ENCODE assay signal across 23 cellular contexts in the genomic region with DNA sequence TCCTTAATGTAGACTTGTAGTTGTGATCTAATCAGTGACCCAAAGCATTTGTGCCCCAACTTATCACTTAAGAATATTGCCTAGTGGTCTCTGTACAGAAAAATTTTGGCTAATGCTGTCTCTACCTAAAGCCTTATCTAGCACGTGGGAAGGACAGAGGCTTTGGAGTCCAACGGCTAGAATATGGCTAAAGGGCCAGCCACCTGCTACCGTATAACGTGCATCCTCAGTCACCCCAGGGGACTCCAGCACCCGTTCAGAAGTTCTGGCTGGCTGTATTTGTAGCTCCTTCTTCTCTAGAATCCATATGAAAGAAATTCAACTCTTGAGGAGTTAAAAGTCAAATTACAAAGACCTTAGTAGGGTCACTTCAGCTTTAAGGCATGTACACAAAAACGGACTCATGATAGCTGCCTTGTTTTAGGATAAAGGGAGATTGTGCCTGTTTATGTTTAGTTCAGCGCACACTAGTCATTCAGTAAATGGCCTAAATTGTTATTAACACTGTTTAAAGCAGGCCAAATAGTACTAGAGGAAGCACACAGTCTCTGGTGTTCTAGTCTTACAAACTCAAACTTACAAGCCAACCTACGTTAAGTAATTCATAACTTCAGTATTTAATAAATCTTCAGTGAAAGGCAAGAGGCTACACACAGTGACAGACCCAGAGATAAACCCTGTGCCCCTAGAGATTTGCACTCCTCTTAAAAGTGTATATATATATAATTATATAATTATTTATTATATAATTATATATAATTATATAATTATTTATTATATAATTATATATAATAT.
DNase-seq lines count a peak whose midpoint lies in the region; ATAC-seq and TF ChIP-seq lines count a peak whose summit lies in the region.
"Had no signal": no experiment of that assay in that cellular context is flagged by ENCODE, and none has a peak within 500 bp of the region (broad histone marks: within the 10 kb centered on the region; RNA-seq: fewer than 3 reads in every experiment).

No MANE protein-coding gene starts in this region.

- H3K79me2 ChIP-seq in OCI-LY1 (ENCODE audit: insufficient read depth, low read length): no peaks in the 10 kb centered on the region
- H3K79me2 ChIP-seq in neural progenitor cell (ENCODE audit: low read depth): no peaks in the 10 kb centered on the region

- H2AFZ ChIP-seq in OCI-LY1 (ENCODE audit: low read length): peak overlapping the region; percentile 75; the same call in 1 of the 2 replicates
- no peak overlapping the region for H2AFZ ChIP-seq in neural progenitor cell (replicated peaks)

- H3K27me3 ChIP-seq in OCI-LY1 (ENCODE audit: insufficient read depth, low read length) (no peaks in the 10 kb centered on the region), neural progenitor cell (no peaks in the 10 kb centered on the region)
- H3K27me3 ChIP-seq: heart right ventricle had no signal

- no peaks in the 10 kb centered on the region for H3K4me1 Mint-ChIP-seq in activated CD8-positive, alpha-beta memory T cell treated with anti-CD3 and anti-CD28 coated beads, Interleukin-2, amount 10 ng/mL, durations not matched to agents 7 days and 5 days
- H3K4me1 Mint-ChIP-seq in neural progenitor cell: peaks cover 6% of the 10 kb centered on the region
- H3K4me1 Mint-ChIP-seq: activated B cell treated with CpG ODN at 0.5 μM for 24 hours; activated CD4-positive, alpha-beta memory T cell treated with anti-CD3 and anti-CD28 coated beads, Interleukin-2, amount 10 ng/mL, durations not matched to agents 7 days and 5 days; CD4-positive, CD25-positive, alpha-beta regulatory T cell had no signal

- H3K9me3 ChIP-seq in OCI-LY1 (ENCODE audit: low read length) (no peaks in the 10 kb centered on the region), neural progenitor cell (ENCODE audit: low read depth) (no peaks in the 10 kb centered on the region)
- H3K9me3 ChIP-seq: heart right ventricle had no signal

- H3K4me2 ChIP-seq in OCI-LY1 (ENCODE audit: low read length): no peak overlapping the region
- no peak overlapping the region for H3K4me2 ChIP-seq in neural progenitor cell

- H3K4me1 ChIP-seq in OCI-LY1 (ENCODE audit: insufficient read depth, low read length, severe bottlenecking) (peaks cover 19% of the 10 kb centered on the region), neural progenitor cell (no peaks in the 10 kb centered on the region)

- no peak for TF ChIP-seq POLR2A in NB4 (IDR thresholded peaks at IDR 0.05; ENCODE audit: extremely low read depth, insufficient read length)

- H3K4me3 Mint-ChIP-seq in activated CD8-positive, alpha-beta memory T cell treated with anti-CD3 and anti-CD28 coated beads, Interleukin-2, amount 10 ng/mL, durations not matched to agents 7 days and 5 days: no peak overlapping the region
- no peak overlapping the region for H3K4me3 Mint-ChIP-seq in neural progenitor cell
- H3K4me3 Mint-ChIP-seq: activated B cell treated with CpG ODN at 0.5 μM for 24 hours; activated CD4-positive, alpha-beta memory T cell treated with anti-CD3 and anti-CD28 coated beads, Interleukin-2, amount 10 ng/mL, durations not matched to agents 7 days and 5 days; activated T-cell treated with anti-CD3 and anti-CD28 coated beads, Interleukin-2, amount 50 U/mL, for 24 hours; CD4-positive, CD25-positive, alpha-beta regulatory T cell; neural crest cell had no signal

- TF ChIP-seq CTCF in NB4 (IDR thresholded peaks at IDR 0.05; ENCODE audit: low read depth, low read length) (no peak), OCI-LY1 (IDR thresholded peaks at IDR 0.05; ENCODE audit: low read length) (no peak), neural progenitor cell (IDR thresholded peaks at IDR 0.05) (no peak)

- DNase-seq in activated CD8-positive, alpha-beta memory T cell treated with anti-CD3 and anti-CD28 coated beads, Interleukin-2, amount 10 ng/mL, durations not matched to agents 7 days and 5 days: no peak
- DNase-seq in activated CD8-positive, alpha-beta memory T cell treated with anti-CD3 and anti-CD28 coated beads for 24 hours: no peak
- DNase-seq in NB4 (ENCODE audit: low read depth) (peak; percentile 26), neural progenitor cell (ENCODE audit: low spot score) (peak; percentile 12), NCI-H510A (lab: John Stamatoyannopoulos, UW) (no peak), epidermal melanocyte (ENCODE audit: insufficient read length, low spot score) (no peak)
- no peak for DNase-seq in activated CD8-positive, alpha-beta memory T cell treated with anti-CD3 and anti-CD28 coated beads, Interleukin-2, amount 50 U/mL, for 48 hours
- DNase-seq: activated B cell treated with CpG ODN at 0.5 μM for 24 hours; activated CD4-positive, alpha-beta memory T cell treated with anti-CD3 and anti-CD28 coated beads, Interleukin-2, amount 10 ng/mL, durations not matched to agents 7 days and 5 days; activated T-cell treated with anti-CD3 and anti-CD28 coated beads, Interleukin-2, amount 50 U/mL, for 24 hours; effector CD4-positive, alpha-beta T cell; erythroblast; heart right ventricle; mammary epithelial cell; NCI-H1694; NCI-H446 treated with DMSO at 0.1 percent for 48 hours; OCI-M1; SW 1271; trophoblast cell had no signal

- CTCF ChIA-PET in activated CD8-positive, alpha-beta memory T cell treated with anti-CD3 and anti-CD28 coated beads, Interleukin-2, amount 10 ng/mL, durations not matched to agents 7 days and 5 days (lab: Charles Lee): no interaction called here

- H3F3A ChIP-seq in OCI-LY1 (ENCODE audit: insufficient read depth, low read length) (0 out of 2 replicates have a peak, but pooled peaks cover 3% of the 10 kb centered on the region), neural progenitor cell (ENCODE audit: low read depth) (peaks cover 18% of the 10 kb centered on the region)

- H3K9ac ChIP-seq in OCI-LY1 (ENCODE audit: low read length) (no peak overlapping the region), neural progenitor cell (no peak overlapping the region)

- no peaks in the 10 kb centered on the region for H3K27me3 Mint-ChIP-seq in activated CD8-positive, alpha-beta memory T cell treated with anti-CD3 and anti-CD28 coated beads, Interleukin-2, amount 10 ng/mL, durations not matched to agents 7 days and 5 days
- H3K27me3 Mint-ChIP-seq in neural progenitor cell (ENCODE audit: insufficient read depth, low read depth): no peaks in the 10 kb centered on the region
- H3K27me3 Mint-ChIP-seq: activated B cell treated with CpG ODN at 0.5 μM for 24 hours; activated CD4-positive, alpha-beta memory T cell treated with anti-CD3 and anti-CD28 coated beads, Interleukin-2, amount 10 ng/mL, durations not matched to agents 7 days and 5 days; activated T-cell treated with anti-CD3 and anti-CD28 coated beads, Interleukin-2, amount 50 U/mL, for 24 hours; CD4-positive, CD25-positive, alpha-beta regulatory T cell had no signal

- H3K36me3 Mint-ChIP-seq in activated CD8-positive, alpha-beta memory T cell treated with anti-CD3 and anti-CD28 coated beads, Interleukin-2, amount 10 ng/mL, durations not matched to agents 7 days and 5 days: no peaks in the 10 kb centered on the region
- H3K36me3 Mint-ChIP-seq in neural progenitor cell: peaks cover 4% of the 10 kb centered on the region
- H3K36me3 Mint-ChIP-seq: CD4-positive, CD25-positive, alpha-beta regulatory T cell had no signal

- H4K20me1 ChIP-seq in OCI-LY1 (ENCODE audit: insufficient read depth, low read length) (no peaks in the 10 kb centered on the region), neural progenitor cell (ENCODE audit: low read depth) (peaks cover 6% of the 10 kb centered on the region)

- ATAC-seq in activated CD8-positive, alpha-beta memory T cell treated with anti-CD3 and anti-CD28 coated beads, Interleukin-2, amount 10 ng/mL, durations not matched to agents 7 days and 5 days: peak; percentile 9
- ATAC-seq: heart right ventricle had no signal

- H3K36me3 ChIP-seq in OCI-LY1 (ENCODE audit: insufficient read depth, low read length) (no peaks in the 10 kb centered on the region), neural progenitor cell (no peaks in the 10 kb centered on the region)
- H3K36me3 ChIP-seq: heart right ventricle had no signal

- H3K9me3 Mint-ChIP-seq in activated CD8-positive, alpha-beta memory T cell treated with anti-CD3 and anti-CD28 coated beads, Interleukin-2, amount 10 ng/mL, durations not matched to agents 7 days and 5 days (ENCODE audit: low read depth): no peaks in the 10 kb centered on the region
- no peaks in the 10 kb centered on the region for H3K9me3 Mint-ChIP-seq in neural progenitor cell
- H3K9me3 Mint-ChIP-seq: activated B cell treated with CpG ODN at 0.5 μM for 24 hours; activated CD4-positive, alpha-beta memory T cell treated with anti-CD3 and anti-CD28 coated beads, Interleukin-2, amount 10 ng/mL, durations not matched to agents 7 days and 5 days; activated T-cell treated with anti-CD3 and anti-CD28 coated beads, Interleukin-2, amount 50 U/mL, for 24 hours; neural crest cell had no signal

- H3K27ac Mint-ChIP-seq in activated CD8-positive, alpha-beta memory T cell treated with anti-CD3 and anti-CD28 coated beads, Interleukin-2, amount 10 ng/mL, durations not matched to agents 7 days and 5 days: no peak overlapping the region
- H3K27ac Mint-ChIP-seq in neural progenitor cell: no peak overlapping the region
- H3K27ac Mint-ChIP-seq: activated B cell treated with CpG ODN at 0.5 μM for 24 hours; activated CD4-positive, alpha-beta memory T cell treated with anti-CD3 and anti-CD28 coated beads, Interleukin-2, amount 10 ng/mL, durations not matched to agents 7 days and 5 days; activated T-cell treated with anti-CD3 and anti-CD28 coated beads, Interleukin-2, amount 50 U/mL, for 24 hours; CD4-positive, CD25-positive, alpha-beta regulatory T cell had no signal

- no peaks in the 10 kb centered on the region for H3K9me2 ChIP-seq in OCI-LY1 (ENCODE audit: low read depth, low read length)

- H3K27ac ChIP-seq in OCI-LY1 (ENCODE audit: low read depth, low read length, poor library complexity, severe bottlenecking) (peak overlapping the region; percentile 12), neural progenitor cell (peak overlapping the region; percentile 45)
- H3K27ac ChIP-seq: heart right ventricle, HL-60 had no signal

- no peak overlapping the region for H3K4me3 ChIP-seq in NB4 (ENCODE audit: low read depth, low read length)
- H3K4me3 ChIP-seq in OCI-LY1 (ENCODE audit: low read depth, low read length, poor library complexity, severe bottlenecking): no peak overlapping the region
- no peak overlapping the region for H3K4me3 ChIP-seq in neural progenitor cell
- H3K4me3 ChIP-seq: heart right ventricle had no signal

Comparison
In these comparisons a context has a peak if more than half of its experiments do, and no peak if none do; other contexts are left out.
1. DNase-seq: peak in NB4 (single experiment) and neural progenitor cell (single experiment); none in activated CD8-positive, alpha-beta memory T cell treated with anti-CD3 and anti-CD28 coated beads, Interleukin-2, amount 10 ng/mL, durations not matched to agents 7 days and 5 days (single experiment), activated CD8-positive, alpha-beta memory T cell treated with anti-CD3 and anti-CD28 coated beads for 24 hours (single experiment), NCI-H510A (single experiment), activated CD8-positive, alpha-beta memory T cell treated with anti-CD3 and anti-CD28 coated beads, Interleukin-2, amount 50 U/mL, for 48 hours (single experiment) and epidermal melanocyte (single experiment).